In genomic region chr15:95875141-95875643, GRCh38 we compare ENCODE assay signal across 12 cellular contexts.
DNase-seq lines count a peak whose midpoint lies in the region; ATAC-seq and TF ChIP-seq lines count a peak whose summit lies in the region.
"Had no signal": no experiment of that assay in that cellular context is flagged by ENCODE, and none has a peak within 500 bp of the region (broad histone marks: within the 10 kb centered on the region; RNA-seq: fewer than 3 reads in every experiment).

No MANE protein-coding gene starts in this region.

- no peak overlapping the region for H3K18ac ChIP-seq in H9 (ENCODE audit: insufficient read length, low read depth, low read length)

- H2BK20ac ChIP-seq in H9 (ENCODE audit: low read depth, low read length, poor library complexity, severe bottlenecking) = no peak overlapping the region

- H2BK120ac ChIP-seq in H9 (ENCODE audit: low read depth, low read length, poor library complexity, severe bottlenecking) = no peak overlapping the region

- H4K8ac ChIP-seq in H9 (replicated peaks; ENCODE audit: insufficient read length, low read depth, low read length) = no peak overlapping the region

- no peak overlapping the region for H3K9ac ChIP-seq in H9 (ENCODE audit: extremely low read depth, insufficient read length, low read length)

- H3K4me1 Mint-ChIP-seq in nephron progenitor cell (peaks cover 44% of the 10 kb centered on the region), H9 (peaks cover 4 to 7% of the 10 kb centered on the region in 2 experiments)

- no peaks in the 10 kb centered on the region for H4K20me1 ChIP-seq in H9 (ENCODE audit: control insufficient read depth, insufficient read depth, insufficient read length)

- no peaks in the 10 kb centered on the region for H3K79me1 ChIP-seq in H9 (ENCODE audit: insufficient read depth, low read depth, low read length, poor library complexity, severe bottlenecking)

- H2BK5ac ChIP-seq in H9 (ENCODE audit: insufficient read length, low read length) = no peak overlapping the region

- no peak overlapping the region for H3T11ph ChIP-seq in H9 (ENCODE audit: low read length)

- TF ChIP-seq POLR2A in stomach (IDR thresholded peaks at IDR 0.05) = no peak

- H3K27ac ChIP-seq in RWPE2 (ENCODE audit: poor library complexity, severe bottlenecking) = peak overlapping the region; percentile 59
- H3K27ac ChIP-seq in stomach = peak overlapping the region in 1 of 5 donors; percentile 14
- H3K27ac ChIP-seq in H9 (ENCODE audit: insufficient read length, low read depth, low read length) = no peak overlapping the region
- H3K27ac ChIP-seq: A549 had no signal

- no peak overlapping the region for H3K14ac ChIP-seq in H9 (ENCODE audit: insufficient read depth, low read length)

- no peak overlapping the region for H4K91ac ChIP-seq in H9 (ENCODE audit: insufficient read length, low read depth, low read length)

- no peaks in the 10 kb centered on the region for H3K27me3 ChIP-seq in RWPE2 (ENCODE audit: insufficient read depth, poor library complexity, severe bottlenecking)
- H3K27me3 ChIP-seq in stomach = no peaks in the 10 kb centered on the region
- no peaks in the 10 kb centered on the region for H3K27me3 ChIP-seq in H9 (ENCODE audit: insufficient read depth, low read length)

- H3K4me3 ChIP-seq in RWPE2 (ENCODE audit: severe bottlenecking) = no peak overlapping the region
- H3K4me3 ChIP-seq in stomach = no peak overlapping the region
- H3K4me3 ChIP-seq: A549 had no signal

- no peak overlapping the region for H2AFZ ChIP-seq in H9 (ENCODE audit: low read length)

- H3K23me2 ChIP-seq in H9 (ENCODE audit: insufficient read length, low read depth, low read length, poor library complexity, severe bottlenecking) = no peaks in the 10 kb centered on the region

- H3K27ac Mint-ChIP-seq in nephron progenitor cell (no peak overlapping the region), H9 (no peak overlapping the region)
- H3K27ac Mint-ChIP-seq: naive B cell, WTC11 had no signal

- no peak overlapping the region for H3K4ac ChIP-seq in H9 (ENCODE audit: low read depth, low read length)

- H4K5ac ChIP-seq in H9 (ENCODE audit: insufficient read length, low read depth, low read length) = no peak overlapping the region

- H2BK12ac ChIP-seq in H9 (ENCODE audit: insufficient read length, low read depth, low read length) = no peak overlapping the region

- peaks cover 8% of the 10 kb centered on the region for H3K36me3 Mint-ChIP-seq in nephron progenitor cell (ENCODE audit: low read depth)
- H3K36me3 Mint-ChIP-seq in H9 (ENCODE audit: insufficient read depth in 1 of 3, low read depth in 3 of 3) = no peaks in the 10 kb centered on the region; a peak in 1 of 7 replicates
- H3K36me3 Mint-ChIP-seq: naive B cell, WTC11 had no signal

- H3K4me3 Mint-ChIP-seq in nephron progenitor cell (no peak overlapping the region), H9 (no peak overlapping the region)
- H3K4me3 Mint-ChIP-seq: naive B cell, WTC11 had no signal

- no peak overlapping the region for H3K4me2 ChIP-seq in H9 (ENCODE audit: insufficient read depth, insufficient read length, low read length)
- H3K4me2 ChIP-seq: A549 had no signal

- 28 to 49% (median 33%) methylated on average over 5 of the region's 5 CpGs for WGBS in stomach, 5 donors
- WGBS in H9 (ENCODE audit: extremely low coverage, insufficient read length, low lambda C conversion rate) = no CpG with 5 or more reads among the region's 5 CpGs

- intact Hi-C loops in stomach (cut with DNase I; ENCODE audit: low total_unique reads) = no loop called here

- no peak for TF ChIP-seq CTCF in RWPE2 (IDR thresholded peaks at IDR 0.05; ENCODE audit: poor library complexity, severe bottlenecking)
- no peak for TF ChIP-seq CTCF in stomach (IDR thresholded peaks at IDR 0.05)
- TF ChIP-seq CTCF in nephron progenitor cell (IDR thresholded peaks at IDR 0.05) = no peak
- TF ChIP-seq CTCF in H9 (conservative IDR thresholded peaks at IDR 0.05) = no peak

- no peak overlapping the region for H2AK5ac ChIP-seq in H9 (ENCODE audit: insufficient read length, low read length)

- H3K27me3 Mint-ChIP-seq in nephron progenitor cell (ENCODE audit: low read depth, poor library complexity) = peaks cover 3% of the 10 kb centered on the region
- H3K27me3 Mint-ChIP-seq in H9 (ENCODE audit: low read depth) = peaks cover 2% of the 10 kb centered on the region
- H3K27me3 Mint-ChIP-seq: naive B cell had no signal

- peak; percentile 21 for DNase-seq in NCI-H2029 (lab: John Stamatoyannopoulos, UW)
- DNase-seq in NCI-H2029 treated with DMSO at 0.1 percent for 48 hours (lab: John Stamatoyannopoulos, UW) = no peak
- no peak for DNase-seq in RWPE2 (ENCODE audit: low spot score)
- DNase-seq in fibroblast of the conjunctiva (ENCODE audit: low read depth) = peak; percentile 89
- peak; percentile 38 for DNase-seq in stomach
- no peak for DNase-seq in nephron progenitor cell
- no peak for DNase-seq in H9
- no peak for DNase-seq in NCI-H2227 treated with DMSO at 0.1 percent for 48 hours (lab: John Stamatoyannopoulos, UW)
- DNase-seq: naive B cell, NCI-H510A treated with DMSO at 0.1 percent for 48 hours had no signal

- no peaks in the 10 kb centered on the region for H3K9me3 Mint-ChIP-seq in nephron progenitor cell
- no peaks in the 10 kb centered on the region for H3K9me3 Mint-ChIP-seq in H9
- H3K9me3 Mint-ChIP-seq: WTC11 had no signal

- no peaks in the 10 kb centered on the region for H3K79me2 ChIP-seq in H9 (ENCODE audit: insufficient read depth, low read length)

- no peaks in the 10 kb centered on the region for H3K36me3 ChIP-seq in RWPE2 (ENCODE audit: low read depth)
- H3K36me3 ChIP-seq in stomach = no peaks in the 10 kb centered on the region

- H3K4me1 ChIP-seq in RWPE2 (ENCODE audit: insufficient read depth, poor library complexity, severe bottlenecking) = peaks cover 24% of the 10 kb centered on the region
- peaks cover 0 to 19% (median 3%) of the 10 kb centered on the region in 4 donors for H3K4me1 ChIP-seq in stomach
- H3K4me1 ChIP-seq in H9 (ENCODE audit: insufficient read depth, low read length) = no peaks in the 10 kb centered on the region
- H3K4me1 ChIP-seq: A549 had no signal

- no peak overlapping the region for H3K56ac ChIP-seq in H9 (ENCODE audit: insufficient read length, low read depth, low read length)

- H3K9me3 ChIP-seq in RWPE2 (ENCODE audit: severe bottlenecking) (no peaks in the 10 kb centered on the region), stomach (no peaks in the 10 kb centered on the region), H9 (ENCODE audit: control insufficient read depth, low read depth, low read length) (no peaks in the 10 kb centered on the region)
- H3K9me3 ChIP-seq: A549 had no signal

- no peak overlapping the region for H3K23ac ChIP-seq in H9 (ENCODE audit: insufficient read length, low read depth, low read length)

- no peak for TF ChIP-seq EP300 in stomach (IDR thresholded peaks at IDR 0.05)

- H2BK15ac ChIP-seq in H9 (ENCODE audit: low read depth, low read length) = no peak overlapping the region

- peak; percentile 48 for ATAC-seq in RWPE2 (ENCODE audit: low read depth)
- ATAC-seq: A549, WTC11 had no signal

Comparison
In these comparisons a context has a peak if more than half of its experiments do, and no peak if none do; other contexts are left out.
1. DNase-seq: peak in NCI-H2029 (single experiment), fibroblast of the conjunctiva (single experiment) and stomach (single experiment); none in NCI-H2029 treated with DMSO at 0.1 percent for 48 hours (single experiment), RWPE2 (single experiment), nephron progenitor cell (single experiment), H9 (single experiment) and NCI-H2227 treated with DMSO at 0.1 percent for 48 hours (single experiment).